Comparison of ENCODE assay signal across 2 cellular contexts in the genomic region with DNA sequence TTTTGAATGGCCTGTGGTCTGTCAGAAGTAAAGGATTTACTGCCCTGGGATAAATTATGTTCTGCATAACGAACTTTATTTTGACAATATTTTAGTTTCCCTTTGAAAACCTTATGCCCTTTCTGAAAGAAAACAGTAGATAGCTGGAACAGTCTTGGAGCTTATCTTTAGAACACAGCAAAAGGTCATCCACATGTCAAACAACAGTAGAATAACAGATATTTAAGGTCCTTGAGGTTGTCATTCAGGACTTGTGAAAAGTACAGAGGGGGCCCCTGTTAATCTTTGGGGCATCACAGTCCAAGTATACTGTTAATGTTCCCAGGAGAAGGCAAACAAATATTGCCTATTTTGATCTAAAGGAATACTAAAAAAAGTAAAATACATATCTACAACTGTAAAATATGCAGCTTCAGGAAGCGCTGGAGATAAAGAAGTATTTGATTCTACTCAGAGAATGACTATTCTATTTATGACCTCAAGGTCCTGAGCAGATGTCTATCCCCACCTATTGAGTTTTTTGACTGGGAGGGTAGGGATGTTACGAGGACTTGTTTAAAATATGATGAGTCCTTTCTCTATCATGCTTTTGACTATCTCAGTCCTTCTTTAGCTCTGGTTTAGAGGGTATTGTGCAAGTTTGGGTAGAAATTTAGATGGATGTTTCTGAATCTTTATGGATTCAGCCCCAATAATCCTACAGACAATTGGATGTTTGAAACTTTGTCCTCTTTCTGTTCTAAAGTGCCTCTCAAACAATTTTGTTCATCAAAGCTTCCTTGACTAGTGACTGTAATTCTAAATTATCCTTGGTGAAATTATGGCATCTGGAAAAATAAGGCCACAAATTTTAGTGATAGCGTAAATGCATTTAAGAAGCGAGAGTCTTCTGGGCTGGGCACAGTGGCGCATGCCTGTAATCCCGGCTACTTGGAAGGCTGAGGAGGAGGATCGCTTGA.
TF ChIP-seq lines count a peak whose summit lies in the region.

No MANE protein-coding gene starts in this region.

TF ChIP-seq in K562, 482 proteins besides CTCF, POLR2A, EP300 and RAD21 (continues in another document):
- no peak for TF ChIP-seq SNRNP70 (optimal IDR thresholded peaks at IDR 0.05; ENCODE audit: low read depth, low read length)
- 0 out of 2 replicates have a peak, but pooled peaks have one; percentile 8 for TF ChIP-seq MAFK (IDR thresholded peaks at IDR 0.05; ENCODE audit: low read length)
- TF ChIP-seq IRF2 (CRISPR knock-in tag; IDR thresholded peaks at IDR 0.05), result no peak
- TF ChIP-seq ESRRA (IDR thresholded peaks at IDR 0.05; ENCODE audit: borderline replicate concordance, low read depth), result peak; percentile 95
- no peak for TF ChIP-seq HDAC8 (tag; IDR thresholded peaks at IDR 0.05)
- TF ChIP-seq ZNF507 (tag; conservative IDR thresholded peaks at IDR 0.05), result no peak
- TF ChIP-seq TAF1 (IDR thresholded peaks at IDR 0.05; ENCODE audit: control insufficient read depth, extremely low read depth, insufficient read depth, low read length, severe bottlenecking), result no peak
- TF ChIP-seq DMBX1 (CRISPR knock-in tag; IDR thresholded peaks at IDR 0.05; ENCODE audit: borderline replicate concordance), result 0 out of 2 replicates have a peak, but pooled peaks have one; percentile 24
- TF ChIP-seq COPS2 (conservative IDR thresholded peaks at IDR 0.05), result no peak
- peak; percentile 35; the same call in 1 of the 2 replicates for TF ChIP-seq SMARCC2 (IDR thresholded peaks at IDR 0.05; ENCODE audit: low read depth)
- peak; percentile 65 for TF ChIP-seq MYC (IDR thresholded peaks at IDR 0.05; ENCODE audit: low read depth, low read length)
- no peak for TF ChIP-seq MYC (CRISPR knock-in tag; IDR thresholded peaks at IDR 0.05; ENCODE audit: borderline replicate concordance, low read depth)
- peak; percentile 82 to 87 for TF ChIP-seq KDM1A (IDR thresholded peaks at IDR 0.05)
- peak; percentile 30 for TF ChIP-seq EP400 (IDR thresholded peaks at IDR 0.05)
- TF ChIP-seq TBP (optimal IDR thresholded peaks at IDR 0.05; ENCODE audit: low read depth, low read length), result no peak
- no peak for TF ChIP-seq ZKSCAN3 (CRISPR knock-in tag; IDR thresholded peaks at IDR 0.05)
- peak; percentile 0 for TF ChIP-seq TAF9B (IDR thresholded peaks at IDR 0.05; ENCODE audit: partially characterized antibody)
- peak; percentile 66; the same call in 1 of the 2 replicates for TF ChIP-seq HDAC2 (IDR thresholded peaks at IDR 0.05)
- no peak for TF ChIP-seq TFAM (CRISPR knock-in tag; conservative IDR thresholded peaks at IDR 0.05)
- 0 out of 2 replicates have a peak, but pooled peaks have one; percentile 32 for TF ChIP-seq CREM (IDR thresholded peaks at IDR 0.05; ENCODE audit: low read depth)
- TF ChIP-seq, protein P1, sequence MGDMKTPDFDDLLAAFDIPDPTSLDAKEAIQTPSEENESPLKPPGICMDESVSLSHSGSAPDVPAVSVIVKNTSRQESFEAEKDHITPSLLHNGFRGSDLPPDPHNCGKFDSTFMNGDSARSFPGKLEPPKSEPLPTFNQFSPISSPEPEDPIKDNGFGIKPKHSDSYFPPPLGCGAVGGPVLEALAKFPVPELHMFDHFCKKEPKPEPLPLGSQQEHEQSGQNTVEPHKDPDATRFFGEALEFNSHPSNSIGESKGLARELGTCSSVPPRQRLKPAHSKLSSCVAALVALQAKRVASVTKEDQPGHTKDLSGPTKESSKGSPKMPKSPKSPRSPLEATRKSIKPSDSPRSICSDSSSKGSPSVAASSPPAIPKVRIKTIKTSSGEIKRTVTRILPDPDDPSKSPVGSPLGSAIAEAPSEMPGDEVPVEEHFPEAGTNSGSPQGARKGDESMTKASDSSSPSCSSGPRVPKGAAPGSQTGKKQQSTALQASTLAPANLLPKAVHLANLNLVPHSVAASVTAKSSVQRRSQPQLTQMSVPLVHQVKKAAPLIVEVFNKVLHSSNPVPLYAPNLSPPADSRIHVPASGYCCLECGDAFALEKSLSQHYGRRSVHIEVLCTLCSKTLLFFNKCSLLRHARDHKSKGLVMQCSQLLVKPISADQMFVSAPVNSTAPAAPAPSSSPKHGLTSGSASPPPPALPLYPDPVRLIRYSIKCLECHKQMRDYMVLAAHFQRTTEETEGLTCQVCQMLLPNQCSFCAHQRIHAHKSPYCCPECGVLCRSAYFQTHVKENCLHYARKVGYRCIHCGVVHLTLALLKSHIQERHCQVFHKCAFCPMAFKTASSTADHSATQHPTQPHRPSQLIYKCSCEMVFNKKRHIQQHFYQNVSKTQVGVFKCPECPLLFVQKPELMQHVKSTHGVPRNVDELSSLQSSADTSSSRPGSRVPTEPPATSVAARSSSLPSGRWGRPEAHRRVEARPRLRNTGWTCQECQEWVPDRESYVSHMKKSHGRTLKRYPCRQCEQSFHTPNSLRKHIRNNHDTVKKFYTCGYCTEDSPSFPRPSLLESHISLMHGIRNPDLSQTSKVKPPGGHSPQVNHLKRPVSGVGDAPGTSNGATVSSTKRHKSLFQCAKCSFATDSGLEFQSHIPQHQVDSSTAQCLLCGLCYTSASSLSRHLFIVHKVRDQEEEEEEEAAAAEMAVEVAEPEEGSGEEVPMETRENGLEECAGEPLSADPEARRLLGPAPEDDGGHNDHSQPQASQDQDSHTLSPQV (IDR thresholded peaks at IDR 0.05), result peak; percentile 71; the same call in 1 of the 2 replicates
- TF ChIP-seq ZC3H8 (IDR thresholded peaks at IDR 0.05), result no peak
- TF ChIP-seq EZH2 (IDR thresholded peaks at IDR 0.05; ENCODE audit: borderline replicate concordance, low read depth, low read length), result no peak
- TF ChIP-seq ZNF644 (tag; IDR thresholded peaks at IDR 0.05; ENCODE audit: low read depth), result peak; percentile 53
- TF ChIP-seq, protein P2, sequence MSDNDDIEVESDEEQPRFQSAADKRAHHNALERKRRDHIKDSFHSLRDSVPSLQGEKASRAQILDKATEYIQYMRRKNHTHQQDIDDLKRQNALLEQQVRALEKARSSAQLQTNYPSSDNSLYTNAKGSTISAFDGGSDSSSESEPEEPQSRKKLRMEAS (CRISPR knock-in tag; IDR thresholded peaks at IDR 0.05), result no peak
- peak; percentile 28 for TF ChIP-seq CTBP1 (IDR thresholded peaks at IDR 0.05; ENCODE audit: borderline replicate concordance)
- no peak for TF ChIP-seq ZNF778 (CRISPR knock-in tag; IDR thresholded peaks at IDR 0.05)
- no peak for TF ChIP-seq RAD51 (IDR thresholded peaks at IDR 0.05; ENCODE audit: borderline replicate concordance, low read depth)
- no peak for TF ChIP-seq ZNF324 (CRISPR knock-in tag; IDR thresholded peaks at IDR 0.05)
- TF ChIP-seq SMAD3 (CRISPR knock-in tag; conservative IDR thresholded peaks at IDR 0.05), result no peak
- no peak for TF ChIP-seq ZNF444 (CRISPR knock-in tag; IDR thresholded peaks at IDR 0.05)

TF ChIP-seq in liver, 16 proteins besides CTCF, POLR2A, EP300 and RAD21:
- TF ChIP-seq REST (IDR thresholded peaks at IDR 0.05) (no peak), NR2F2 (IDR thresholded peaks at IDR 0.05) (peak; percentile 93), FOXA2 (IDR thresholded peaks at IDR 0.05) (no peak), RXRA (IDR thresholded peaks at IDR 0.05) (no peak), HNF4A (conservative IDR thresholded peaks at IDR 0.05) (no peak)
